In the genomic region with DNA sequence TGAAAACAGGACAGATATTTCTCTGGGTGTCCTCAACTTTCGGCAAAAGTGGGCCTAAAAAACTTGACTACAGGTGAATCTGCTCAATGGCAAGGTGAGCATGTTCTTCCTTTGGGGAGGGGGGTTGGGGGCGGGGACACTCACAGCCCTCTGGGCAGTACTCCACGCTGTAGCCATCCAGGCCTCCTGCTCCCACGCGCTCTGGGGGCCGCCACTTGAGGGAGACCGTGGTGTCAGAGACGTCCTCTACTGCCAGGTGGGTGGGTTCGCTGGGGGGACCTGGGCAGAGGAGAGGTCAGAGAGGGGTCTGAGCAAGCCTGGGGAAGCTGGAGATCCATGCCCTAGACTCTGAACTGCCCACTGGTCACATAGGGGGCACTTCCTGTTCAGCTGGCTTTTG, we compare ENCODE assay signal across 31 cellular contexts. TPM values are rescaled to one million over a fixed set of nuclear protein-coding genes. Genes with fewer than 3 reads are reported as not detected.
"Had no signal": no experiment of that assay in that cellular context is flagged by ENCODE, and none has a peak within 500 bp of the region (broad histone marks: within the 10 kb centered on the region; RNA-seq: fewer than 3 reads in every experiment).

No MANE protein-coding gene starts in this region.

- H3K36me3 ChIP-seq: MG63, SJCRH30 had no signal

- H3K27ac ChIP-seq: SJCRH30, VCaP had no signal

- DNase-seq: activated CD4-positive, alpha-beta memory T cell treated with anti-CD3 and anti-CD28 coated beads, Interleukin-2, amount 10 ng/mL, durations not matched to agents 7 days and 5 days; activated CD4-positive, alpha-beta T cell treated with anti-CD3 and anti-CD28 coated beads for 36 hours; activated CD4-positive, alpha-beta T cell treated with anti-CD3 and anti-CD28 coated beads, Interleukin-2, amount 50 U/mL, for 1 hour; activated gamma-delta T cell; activated naive CD4-positive, alpha-beta T cell treated with anti-CD3 and anti-CD28 coated beads for 36 hours; activated T-cell treated with anti-CD3 and anti-CD28 coated beads for 4 hours; activated T-cell treated with anti-CD3 and anti-CD28 coated beads, Interleukin-2, amount 50 U/mL, for 48 hours; amygdala; MG63; MV-4-11; NCI-H1092 treated with DMSO at 0.1 percent for 48 hours; NCI-H1417 treated with DMSO at 0.1 percent for 48 hours; NCI-H1694; NCI-H2029; NCI-H2107; NCI-H2171 treated with DMSO at 0.1 percent for 48 hours; NCI-H226; NCI-H510A; NCI-H526 treated with DMSO at 0.1 percent for 48 hours; NCI-H82; SJCRH30; SK-N-SH; T-helper 1 cell had no signal

- H3K27me3 ChIP-seq: MG63 had no signal

- H3K9me3 ChIP-seq: MG63, SJCRH30, SK-N-SH had no signal

- H3K4me1 Mint-ChIP-seq: activated CD4-positive, alpha-beta memory T cell treated with anti-CD3 and anti-CD28 coated beads, Interleukin-2, amount 10 ng/mL, durations not matched to agents 7 days and 5 days; activated CD4-positive, alpha-beta T cell treated with anti-CD3 and anti-CD28 coated beads for 36 hours; activated T-helper 17 cell treated with anti-CD3 and anti-CD28 coated beads, Interleukin-2, amount 50 U/mL, for 72 hours; brain had no signal

- H3K4me2 ChIP-seq: SK-N-SH had no signal

- FAIRE-seq: astrocyte had no signal

- ATAC-seq: activated CD4-positive, alpha-beta T cell treated with anti-CD3 and anti-CD28 coated beads for 36 hours; activated T-helper 17 cell treated with anti-CD3 and anti-CD28 coated beads, Interleukin-2, amount 50 U/mL, for 72 hours had no signal

- H3K4me1 ChIP-seq: SJCRH30 had no signal

- H3K9ac ChIP-seq: SK-N-SH had no signal

- H3K27me3 Mint-ChIP-seq: activated CD4-positive, alpha-beta memory T cell treated with anti-CD3 and anti-CD28 coated beads, Interleukin-2, amount 10 ng/mL, durations not matched to agents 7 days and 5 days; activated CD4-positive, alpha-beta T cell treated with anti-CD3 and anti-CD28 coated beads for 36 hours; activated naive CD8-positive, alpha-beta T cell; activated T-helper 17 cell treated with anti-CD3 and anti-CD28 coated beads, Interleukin-2, amount 50 U/mL, for 72 hours had no signal

- H3K4me3 ChIP-seq: MG63, SJCRH30 had no signal

- H3K9me3 Mint-ChIP-seq: activated CD4-positive, alpha-beta memory T cell treated with anti-CD3 and anti-CD28 coated beads, Interleukin-2, amount 10 ng/mL, durations not matched to agents 7 days and 5 days; activated naive CD4-positive, alpha-beta T cell treated with anti-CD3 and anti-CD28 coated beads for 36 hours; activated T-helper 17 cell treated with anti-CD3 and anti-CD28 coated beads, Interleukin-2, amount 50 U/mL, for 72 hours; brain had no signal

- H3K4me3 Mint-ChIP-seq: activated CD4-positive, alpha-beta memory T cell treated with anti-CD3 and anti-CD28 coated beads, Interleukin-2, amount 10 ng/mL, durations not matched to agents 7 days and 5 days; activated CD4-positive, alpha-beta T cell treated with anti-CD3 and anti-CD28 coated beads for 36 hours; activated naive CD4-positive, alpha-beta T cell treated with anti-CD3 and anti-CD28 coated beads for 36 hours; activated naive CD8-positive, alpha-beta T cell; activated T-helper 17 cell treated with anti-CD3 and anti-CD28 coated beads, Interleukin-2, amount 50 U/mL, for 72 hours; brain had no signal

- H3K27ac Mint-ChIP-seq: activated CD4-positive, alpha-beta memory T cell treated with anti-CD3 and anti-CD28 coated beads, Interleukin-2, amount 10 ng/mL, durations not matched to agents 7 days and 5 days; activated CD4-positive, alpha-beta T cell treated with anti-CD3 and anti-CD28 coated beads for 36 hours; activated naive CD4-positive, alpha-beta T cell treated with anti-CD3 and anti-CD28 coated beads for 36 hours; activated naive CD8-positive, alpha-beta T cell; activated T-helper 17 cell treated with anti-CD3 and anti-CD28 coated beads, Interleukin-2, amount 50 U/mL, for 72 hours; brain had no signal

- H3K36me3 Mint-ChIP-seq: activated naive CD8-positive, alpha-beta T cell; brain had no signal

RNA-seq across cellular contexts. Expression of a gene that starts 16.8 kb away (rescaled TPM):
- total RNA-seq: activated CD4-positive, alpha-beta memory T cell treated with anti-CD3 and anti-CD28 coated beads, Interleukin-2, amount 10 ng/mL, durations not matched to agents 7 days and 5 days; activated CD4-positive, alpha-beta T cell treated with anti-CD3 and anti-CD28 coated beads for 36 hours; activated CD8-positive, alpha-beta memory T cell treated with anti-CD3 and anti-CD28 coated beads for 36 hours; activated naive CD4-positive, alpha-beta T cell treated with anti-CD3 and anti-CD28 coated beads for 36 hours; activated T-helper 17 cell treated with anti-CD3 and anti-CD28 coated beads, Interleukin-2, amount 50 U/mL, for 72 hours; astrocyte; RPMI7951; SJCRH30; T-helper 2 cell treated with Interferon-gamma antibody and Interleukin-4, amounts not matched to agents 100 ng/mL and 5 ng/mL, for 36 hours had no signal
- polyA plus RNA-seq: SK-N-SH had no signal

RNA-seq across cellular contexts. Expression of a gene that starts 42.6 kb away (rescaled TPM):
- total RNA-seq: activated CD4-positive, alpha-beta memory T cell treated with anti-CD3 and anti-CD28 coated beads, Interleukin-2, amount 10 ng/mL, durations not matched to agents 7 days and 5 days; activated CD8-positive, alpha-beta memory T cell treated with anti-CD3 and anti-CD28 coated beads for 36 hours; activated naive CD4-positive, alpha-beta T cell treated with anti-CD3 and anti-CD28 coated beads for 36 hours; astrocyte; RPMI7951; SJCRH30; T-helper 2 cell treated with Interferon-gamma antibody and Interleukin-4, amounts not matched to agents 100 ng/mL and 5 ng/mL, for 36 hours had no signal
- polyA plus RNA-seq: SK-N-SH had no signal
